ENCODE assay signal across 7 cellular contexts in genomic region chrX:72131317-72132294, GRCh38. TPM values are rescaled to one million over a fixed set of nuclear protein-coding genes. Genes with fewer than 3 reads are reported as not detected.
A peak's percentile ranks its signal among the peaks of the same experiment; 100 is the strongest.
DNase-seq lines count a peak whose midpoint lies in the region; ATAC-seq and TF ChIP-seq lines count a peak whose summit lies in the region.

Gene RTL5 (minus strand): TSS chrX:72131915.

- no peaks in the 10 kb centered on the region for H3K9me3 Mint-ChIP-seq in activated T-cell treated with anti-CD3 and anti-CD28 coated beads, Interleukin-2, amount 50 U/mL, for 24 hours

- H3K4me1 Mint-ChIP-seq in activated T-cell treated with anti-CD3 and anti-CD28 coated beads, Interleukin-2, amount 50 U/mL, for 24 hours (ENCODE audit: low read depth), result peaks cover 8% of the 10 kb centered on the region

- ATAC-seq in GM18868 (IDR thresholded peaks at IDR 0.05; ENCODE audit: unreplicated experiment) (peak; percentile 67), HG03432 (IDR thresholded peaks at IDR 0.05; ENCODE audit: unreplicated experiment) (peak; percentile 70)

- H3K27me3 Mint-ChIP-seq in activated T-cell treated with anti-CD3 and anti-CD28 coated beads, Interleukin-2, amount 50 U/mL, for 24 hours, result peaks cover 86% of the 10 kb centered on the region

- peak within 1 kb of the TSS; percentile 63 for H3K4me3 Mint-ChIP-seq in activated T-cell treated with anti-CD3 and anti-CD28 coated beads, Interleukin-2, amount 50 U/mL, for 24 hours

- H3K27ac Mint-ChIP-seq in activated T-cell treated with anti-CD3 and anti-CD28 coated beads, Interleukin-2, amount 50 U/mL, for 24 hours, result no peak within 1 kb of the TSS

- peak within 1 kb of the TSS; percentile 43 for H3K4me3 ChIP-seq in epithelial cell of proximal tubule (ENCODE audit: low read depth, low read length)

- DNase-seq in NCI-H748 treated with DMSO at 0.1 percent for 48 hours (lab: John Stamatoyannopoulos, UW) (peak; percentile 80), epithelial cell of proximal tubule (ENCODE audit: low read depth) (no peak), middle frontal gyrus (ENCODE audit: extremely low spot score, low spot score) (peak; percentile 66)
- DNase-seq in activated T-cell treated with anti-CD3 and anti-CD28 coated beads, Interleukin-2, amount 50 U/mL, for 24 hours, result peak; percentile 70
- peak; percentile 17 to 24 for DNase-seq in stimulated activated CD8-positive, alpha-beta memory T cell treated with anti-CD3 and anti-CD28 coated beads, Interleukin-2, amount 100 ng/mL, for 1 hour (ENCODE audit: low read depth in 2 of 2)

- no peaks in the 10 kb centered on the region for H3K36me3 Mint-ChIP-seq in activated T-cell treated with anti-CD3 and anti-CD28 coated beads, Interleukin-2, amount 50 U/mL, for 24 hours (ENCODE audit: low read depth)

- TF ChIP-seq CTCF in epithelial cell of proximal tubule (conservative IDR thresholded peaks at IDR 0.05; ENCODE audit: low read depth, low read length), result no peak

RNA-seq across cellular contexts. Expression of gene RTL5, which starts in this region (rescaled TPM):
- 0.86 and 0.94 TPM in 2 replicates for total RNA-seq in epithelial cell of proximal tubule
